In the genomic region with DNA sequence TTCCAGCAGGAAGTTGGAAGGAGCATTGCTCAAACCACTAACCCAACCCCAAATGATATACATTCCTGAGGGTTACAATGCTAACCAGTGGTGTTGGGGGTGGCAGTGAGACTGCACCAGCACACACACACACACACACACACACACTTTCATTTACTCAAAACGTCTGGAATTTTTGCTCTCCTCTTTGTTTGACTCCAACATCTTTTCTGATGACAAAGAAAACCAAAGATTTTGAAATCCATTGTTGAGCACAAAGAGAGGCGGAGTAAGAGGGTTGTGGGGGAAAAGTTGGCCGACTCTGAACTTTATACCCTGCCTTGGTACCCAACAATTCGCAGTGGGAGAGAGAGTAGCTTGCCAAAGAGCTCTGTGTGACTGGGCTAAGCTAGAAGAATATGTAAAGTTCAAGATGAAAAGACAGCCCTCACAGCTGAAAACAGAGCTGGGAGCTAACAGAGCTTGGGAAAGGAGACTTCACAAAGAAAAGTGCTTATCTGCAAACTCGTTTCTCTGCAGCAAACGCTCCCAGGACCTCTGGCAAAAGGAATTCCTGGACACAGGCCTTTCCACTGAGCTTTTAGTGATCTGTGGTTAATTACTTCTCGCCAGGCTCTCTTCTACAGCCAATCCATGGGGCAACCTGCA, we compare ENCODE assay signal across 1 cellular context.
TF ChIP-seq lines count a peak whose summit lies in the region.

No MANE protein-coding gene starts in this region.

TF ChIP-seq in H1, 55 proteins besides CTCF, POLR2A, EP300 and RAD21 (continued from another document):
- TF ChIP-seq RBBP5 (IDR thresholded peaks at IDR 0.05; ENCODE audit: borderline replicate concordance, low read depth, low read length) (no peak), YY1 (IDR thresholded peaks at IDR 0.05; ENCODE audit: low read depth, low read length) (no peak)
